Comparison of ENCODE assay signal across 16 cellular contexts in genomic region chr16:1312903-1313302, GRCh38. TPM values are rescaled to one million over a fixed set of nuclear protein-coding genes. Genes with fewer than 3 reads are reported as not detected.
DNase-seq lines count a peak whose midpoint lies in the region; ATAC-seq and TF ChIP-seq lines count a peak whose summit lies in the region.
"Had no signal": no experiment of that assay in that cellular context is flagged by ENCODE, and none has a peak within 500 bp of the region (broad histone marks: within the 10 kb centered on the region; RNA-seq: fewer than 3 reads in every experiment).

No MANE protein-coding gene starts in this region.

- peak overlapping the region; percentile 9 for H3K4me3 Mint-ChIP-seq in activated naive CD4-positive, alpha-beta T cell treated with anti-CD3 and anti-CD28 coated beads, Interleukin-2, amount 10 ng/mL, durations not matched to agents 7 days and 5 days
- H3K4me3 Mint-ChIP-seq in T-helper 17 cell (peak overlapping the region; percentile 100), glutamatergic neuron (ENCODE audit: unreplicated experiment) (peak overlapping the region; percentile 63)
- peak overlapping the region; percentile 93 for H3K4me3 Mint-ChIP-seq in stimulated activated memory B cell treated with anti-CD40 and anti-IgM and Interleukin-4, amounts not matched to agents 10 μg/mL and 1 μg/mL and 100 μg/mL, for 72 hours

- CTCF ChIA-PET in activated naive CD4-positive, alpha-beta T cell treated with anti-CD3 and anti-CD28 coated beads, Interleukin-2, amount 10 ng/mL, durations not matched to agents 7 days and 5 days (lab: Charles Lee): interaction anchor here (0.8 kb wide), 1 partner anchor 12 kb away, joined by 3 read pairs; no protein-coding TSS in a partner anchor

- no peaks in the 10 kb centered on the region for H3K9me3 Mint-ChIP-seq in activated naive CD4-positive, alpha-beta T cell treated with anti-CD3 and anti-CD28 coated beads, Interleukin-2, amount 10 ng/mL, durations not matched to agents 7 days and 5 days
- peaks cover 10% of the 10 kb centered on the region for H3K9me3 Mint-ChIP-seq in glutamatergic neuron (ENCODE audit: unreplicated experiment)
- H3K9me3 Mint-ChIP-seq in stimulated activated memory B cell treated with anti-CD40 and anti-IgM and Interleukin-4, amounts not matched to agents 10 μg/mL and 1 μg/mL and 100 μg/mL, for 72 hours: no peaks in the 10 kb centered on the region

- TF ChIP-seq CTCF in glutamatergic neuron (IDR thresholded peaks at IDR 0.05; ENCODE audit: partially characterized antibody, unreplicated experiment): no peak

- peaks cover 36% of the 10 kb centered on the region for H3K4me1 Mint-ChIP-seq in activated naive CD4-positive, alpha-beta T cell treated with anti-CD3 and anti-CD28 coated beads, Interleukin-2, amount 10 ng/mL, durations not matched to agents 7 days and 5 days
- H3K4me1 Mint-ChIP-seq in T-helper 17 cell: peaks cover 13% of the 10 kb centered on the region
- H3K4me1 Mint-ChIP-seq in glutamatergic neuron (ENCODE audit: low read depth, unreplicated experiment): peaks cover 12% of the 10 kb centered on the region
- H3K4me1 Mint-ChIP-seq in stimulated activated memory B cell treated with anti-CD40 and anti-IgM and Interleukin-4, amounts not matched to agents 10 μg/mL and 1 μg/mL and 100 μg/mL, for 72 hours: peaks cover 48% of the 10 kb centered on the region

- no peak overlapping the region for H3K27ac Mint-ChIP-seq in activated naive CD4-positive, alpha-beta T cell treated with anti-CD3 and anti-CD28 coated beads, Interleukin-2, amount 10 ng/mL, durations not matched to agents 7 days and 5 days
- peak overlapping the region; percentile 96 for H3K27ac Mint-ChIP-seq in T-helper 17 cell
- H3K27ac Mint-ChIP-seq in glutamatergic neuron (ENCODE audit: unreplicated experiment): peak overlapping the region; percentile 52
- peak overlapping the region; percentile 99 for H3K27ac Mint-ChIP-seq in stimulated activated memory B cell treated with anti-CD40 and anti-IgM and Interleukin-4, amounts not matched to agents 10 μg/mL and 1 μg/mL and 100 μg/mL, for 72 hours

- no peak for DNase-seq in activated naive CD4-positive, alpha-beta T cell treated with anti-CD3 and anti-CD28 coated beads, Interleukin-2, amount 10 ng/mL, durations not matched to agents 7 days and 5 days
- DNase-seq in activated naive CD4-positive, alpha-beta T cell (lab: John Stamatoyannopoulos, UW): no peak
- DNase-seq in T-helper 17 cell (no peak), glutamatergic neuron (no peak), NK-92 (lab: John Stamatoyannopoulos, UW; ENCODE audit: unreplicated experiment) (no peak), DMS53 (lab: John Stamatoyannopoulos, UW) (no peak)
- no peak for DNase-seq in activated CD4-positive, CD25-positive, alpha-beta regulatory T cell treated with anti-CD3 and anti-CD28 coated beads, Interleukin-2, amount 50 U/mL, for 72 hours
- DNase-seq: activated CD4-positive, alpha-beta T cell treated with anti-CD3 and anti-CD28 coated beads, Interleukin-2, amount 50 U/mL, for 48 hours; KG1; NCI-H1417; NCI-H510A; Peyer's patch; small intestine had no signal

- no peaks in the 10 kb centered on the region for H3K27me3 Mint-ChIP-seq in activated naive CD4-positive, alpha-beta T cell treated with anti-CD3 and anti-CD28 coated beads, Interleukin-2, amount 10 ng/mL, durations not matched to agents 7 days and 5 days
- no peaks in the 10 kb centered on the region for H3K27me3 Mint-ChIP-seq in T-helper 17 cell
- peaks cover 6% of the 10 kb centered on the region for H3K27me3 Mint-ChIP-seq in glutamatergic neuron (ENCODE audit: unreplicated experiment)
- no peaks in the 10 kb centered on the region for H3K27me3 Mint-ChIP-seq in stimulated activated memory B cell treated with anti-CD40 and anti-IgM and Interleukin-4, amounts not matched to agents 10 μg/mL and 1 μg/mL and 100 μg/mL, for 72 hours

- no peak for ATAC-seq in T-helper 17 cell
- ATAC-seq in stimulated activated memory B cell treated with anti-CD40 and anti-IgM and Interleukin-4, amounts not matched to agents 10 μg/mL and 1 μg/mL and 100 μg/mL, for 72 hours: no peak

- peaks cover 42% of the 10 kb centered on the region for H3K36me3 Mint-ChIP-seq in activated naive CD4-positive, alpha-beta T cell treated with anti-CD3 and anti-CD28 coated beads, Interleukin-2, amount 10 ng/mL, durations not matched to agents 7 days and 5 days
- H3K36me3 Mint-ChIP-seq in T-helper 17 cell (ENCODE audit: low read depth): peaks cover 3% of the 10 kb centered on the region
- H3K36me3 Mint-ChIP-seq in glutamatergic neuron (ENCODE audit: unreplicated experiment): no peaks in the 10 kb centered on the region
- H3K36me3 Mint-ChIP-seq in stimulated activated memory B cell treated with anti-CD40 and anti-IgM and Interleukin-4, amounts not matched to agents 10 μg/mL and 1 μg/mL and 100 μg/mL, for 72 hours: peaks cover 52% of the 10 kb centered on the region

- H3K9me3 ChIP-seq in T-helper 17 cell (ENCODE audit: control insufficient read depth, low read length, poor library complexity, severe bottlenecking): no peaks in the 10 kb centered on the region
- H3K9me3 ChIP-seq: neutrophil, Peyer's patch, thoracic aorta had no signal

RNA-seq across cellular contexts. Expression of gene UBE2I, which starts 3.5 kb away (rescaled TPM):
- 100 to 1,000 TPM; 233 to 249 TPM for total RNA-seq in T-helper 17 cell
- total RNA-seq in glutamatergic neuron (ENCODE audit: unreplicated experiment): 256 TPM

RNA-seq across cellular contexts. Expression of gene BAIAP3, which starts 20.5 kb away (rescaled TPM):
- total RNA-seq in T-helper 17 cell (10 to 100 TPM; 11.8 to 20.0 TPM), glutamatergic neuron (ENCODE audit: unreplicated experiment) (26.7 TPM)

RNA-seq across cellular contexts. Expression of gene TSR3, which starts 38.8 kb away (rescaled TPM):
- total RNA-seq in T-helper 17 cell (10 to 100 TPM; 24.4 to 27.7 TPM), glutamatergic neuron (ENCODE audit: unreplicated experiment) (52.5 TPM)

RNA-seq across cellular contexts. Expression of gene GNPTG, which starts 38.8 kb away (rescaled TPM):
- 10 to 100 TPM; 39.2 to 48.0 TPM for total RNA-seq in T-helper 17 cell
- total RNA-seq in glutamatergic neuron (ENCODE audit: unreplicated experiment): 50.5 TPM

RNA-seq across cellular contexts. Expression of gene TPSD1, which starts 57.0 kb away (rescaled TPM):
- total RNA-seq in T-helper 17 cell (not detected), glutamatergic neuron (ENCODE audit: unreplicated experiment) (not detected)

Comparison
In these comparisons a context has a peak if more than half of its experiments do, and no peak if none do; other contexts are left out.
1. H3K4me3 Mint-ChIP-seq: peak in every context shown above with its lines; median percentile 100 in T-helper 17 cell; 93 in stimulated activated memory B cell treated with anti-CD40 and anti-IgM and Interleukin-4, amounts not matched to agents 10 μg/mL and 1 μg/mL and 100 μg/mL, for 72 hours; 63 in glutamatergic neuron; 9 in activated naive CD4-positive, alpha-beta T cell treated with anti-CD3 and anti-CD28 coated beads, Interleukin-2, amount 10 ng/mL, durations not matched to agents 7 days and 5 days.